Comparison of ENCODE assay signal across 12 cellular contexts in genomic region chr9:116239-117061, GRCh38. TPM values are rescaled to one million over a fixed set of nuclear protein-coding genes. Genes with fewer than 3 reads are reported as not detected.
DNase-seq lines count a peak whose midpoint lies in the region; ATAC-seq, FAIRE-seq and TF ChIP-seq lines count a peak whose summit lies in the region.
"Not testable (repeated sequence)": the region's sequence is repeated elsewhere in the genome, so short reads cannot be mapped to it uniquely, and the experiment has no call there.
"Had no signal": no experiment of that assay in that cellular context is flagged by ENCODE, and none has a peak within 500 bp of the region (broad histone marks: within the 10 kb centered on the region; RNA-seq: fewer than 3 reads in every experiment).

No MANE protein-coding gene starts in this region.

- peak; percentile 98 for FAIRE-seq in small intestine (lab: Jason Lieb, UNC)

- DNase-seq in ELF-1 (ENCODE audit: low read depth, low spot score) = peak; percentile 11
- DNase-seq in activated CD4-positive, alpha-beta memory T cell treated with anti-CD3 and anti-CD28 coated beads, Interleukin-2, amount 10 ng/mL, durations not matched to agents 7 days and 5 days; naive thymus-derived CD4-positive, alpha-beta T cell; small intestine: not testable (repeated sequence)
- DNase-seq in endothelial cell (ENCODE audit: low spot score) = peak; percentile 7

- not testable (repeated sequence) for H3K27ac Mint-ChIP-seq in T-helper 1 cell treated with Interleukin-12 subunit alpha and Interleukin-12 subunit beta and Interleukin-4 antibody, amounts not matched to agents 30 μg/mL and 1 μg/mL, for 36 hours; activated CD4-positive, alpha-beta memory T cell treated with anti-CD3 and anti-CD28 coated beads, Interleukin-2, amount 10 ng/mL, durations not matched to agents 7 days and 5 days; endothelial cell (ENCODE audit: unreplicated experiment)
- H3K27ac Mint-ChIP-seq in activated naive CD8-positive, alpha-beta T cell = peak overlapping the region; percentile 16
- H3K27ac Mint-ChIP-seq in naive thymus-derived CD4-positive, alpha-beta T cell = peak overlapping the region in 1 of 9 donors; percentile 62

- H3K9me3 Mint-ChIP-seq in T-helper 1 cell treated with Interleukin-12 subunit alpha and Interleukin-12 subunit beta and Interleukin-4 antibody, amounts not matched to agents 30 μg/mL and 1 μg/mL, for 36 hours; activated CD4-positive, alpha-beta memory T cell treated with anti-CD3 and anti-CD28 coated beads, Interleukin-2, amount 10 ng/mL, durations not matched to agents 7 days and 5 days; activated naive CD8-positive, alpha-beta T cell (ENCODE audit: low read depth); endothelial cell (ENCODE audit: unreplicated experiment); naive thymus-derived CD4-positive, alpha-beta T cell: not testable (repeated sequence)

- POLR2A ChIA-PET in activated CD4-positive, alpha-beta memory T cell treated with anti-CD3 and anti-CD28 coated beads, Interleukin-2, amount 10 ng/mL, durations not matched to agents 7 days and 5 days (lab: Charles Lee); naive thymus-derived CD4-positive, alpha-beta T cell (lab: Charles Lee): not testable (repeated sequence)

- H3K4me1 ChIP-seq in naive thymus-derived CD4-positive, alpha-beta T cell (ENCODE audit: control insufficient read depth in 2 of 2, insufficient read depth in 2 of 2, low read length in 2 of 2); small intestine (ENCODE audit: control insufficient read depth in 2 of 2, insufficient read depth in 1 of 2, low read depth in 1 of 2, low read length in 1 of 2): not testable (repeated sequence)

- not testable (repeated sequence) for H3K4me3 ChIP-seq in naive thymus-derived CD4-positive, alpha-beta T cell (ENCODE audit: low read length); small intestine (ENCODE audit: low read depth in 1 of 2, low read length in 2 of 2)

- H3K36me3 ChIP-seq in naive thymus-derived CD4-positive, alpha-beta T cell (ENCODE audit: control insufficient read depth in 2 of 3, insufficient read depth in 3 of 3, low read length in 3 of 3); small intestine (ENCODE audit: control insufficient read depth in 2 of 2, insufficient read depth in 2 of 2, low read length in 2 of 2): not testable (repeated sequence)

- peaks cover 51% of the 10 kb centered on the region for H3K27me3 Mint-ChIP-seq in T-helper 1 cell treated with Interleukin-12 subunit alpha and Interleukin-12 subunit beta and Interleukin-4 antibody, amounts not matched to agents 30 μg/mL and 1 μg/mL, for 36 hours (ENCODE audit: low read depth)
- H3K27me3 Mint-ChIP-seq in activated CD4-positive, alpha-beta memory T cell treated with anti-CD3 and anti-CD28 coated beads, Interleukin-2, amount 10 ng/mL, durations not matched to agents 7 days and 5 days = peaks cover 38% of the 10 kb centered on the region
- peaks cover 26% of the 10 kb centered on the region for H3K27me3 Mint-ChIP-seq in activated naive CD8-positive, alpha-beta T cell
- peaks cover 16% of the 10 kb centered on the region for H3K27me3 Mint-ChIP-seq in endothelial cell (ENCODE audit: unreplicated experiment)
- H3K27me3 Mint-ChIP-seq in naive thymus-derived CD4-positive, alpha-beta T cell = peaks cover 22 to 51% (median 39%) of the 10 kb centered on the region in 5 donors

- not testable (repeated sequence) for H3K9me3 ChIP-seq in naive thymus-derived CD4-positive, alpha-beta T cell (ENCODE audit: control insufficient read depth in 2 of 3, low read length in 3 of 3); small intestine (ENCODE audit: control insufficient read depth, low read depth)

- ATAC-seq in naive thymus-derived CD4-positive, alpha-beta T cell = not testable (repeated sequence)

- peaks cover 0 to 10% of the 10 kb centered on the region in 2 donors for H3K27me3 ChIP-seq in naive thymus-derived CD4-positive, alpha-beta T cell (ENCODE audit: control insufficient read depth in 2 of 2, insufficient read depth in 2 of 2, low read length in 2 of 2)
- peaks cover 0 to 31% of the 10 kb centered on the region in 2 donors for H3K27me3 ChIP-seq in small intestine (ENCODE audit: control insufficient read depth in 2 of 2, insufficient read depth in 2 of 2, low read length in 2 of 2)

- not testable (repeated sequence) for H3K36me3 Mint-ChIP-seq in T-helper 1 cell treated with Interleukin-12 subunit alpha and Interleukin-12 subunit beta and Interleukin-4 antibody, amounts not matched to agents 30 μg/mL and 1 μg/mL, for 36 hours (ENCODE audit: low read depth); activated CD4-positive, alpha-beta memory T cell treated with anti-CD3 and anti-CD28 coated beads, Interleukin-2, amount 10 ng/mL, durations not matched to agents 7 days and 5 days (ENCODE audit: low read depth); activated naive CD8-positive, alpha-beta T cell
- peaks cover 13% of the 10 kb centered on the region for H3K36me3 Mint-ChIP-seq in endothelial cell (ENCODE audit: low read depth, unreplicated experiment)
- H3K36me3 Mint-ChIP-seq in naive thymus-derived CD4-positive, alpha-beta T cell = peaks cover 0 to 12% (median 10%) of the 10 kb centered on the region in 5 donors

- peak overlapping the region; percentile 17 for H3K4me3 Mint-ChIP-seq in T-helper 1 cell treated with Interleukin-12 subunit alpha and Interleukin-12 subunit beta and Interleukin-4 antibody, amounts not matched to agents 30 μg/mL and 1 μg/mL, for 36 hours
- peak overlapping the region; percentile 21 for H3K4me3 Mint-ChIP-seq in activated CD4-positive, alpha-beta memory T cell treated with anti-CD3 and anti-CD28 coated beads, Interleukin-2, amount 10 ng/mL, durations not matched to agents 7 days and 5 days
- H3K4me3 Mint-ChIP-seq in activated naive CD8-positive, alpha-beta T cell = peak overlapping the region; percentile 64
- not testable (repeated sequence) for H3K4me3 Mint-ChIP-seq in endothelial cell (ENCODE audit: unreplicated experiment)
- H3K4me3 Mint-ChIP-seq in naive thymus-derived CD4-positive, alpha-beta T cell = peak overlapping the region; percentile 38 to 73 (median 56)

- intact Hi-C loops in naive thymus-derived CD4-positive, alpha-beta T cell (cut with micrococcal nuclease) = not testable (repeated sequence)

- CTCF ChIA-PET in activated CD4-positive, alpha-beta memory T cell treated with anti-CD3 and anti-CD28 coated beads, Interleukin-2, amount 10 ng/mL, durations not matched to agents 7 days and 5 days (lab: Charles Lee); naive thymus-derived CD4-positive, alpha-beta T cell (lab: Charles Lee): not testable (repeated sequence)

- H3K4me1 Mint-ChIP-seq in T-helper 1 cell treated with Interleukin-12 subunit alpha and Interleukin-12 subunit beta and Interleukin-4 antibody, amounts not matched to agents 30 μg/mL and 1 μg/mL, for 36 hours (ENCODE audit: low read depth) = peaks cover 18% of the 10 kb centered on the region
- H3K4me1 Mint-ChIP-seq in activated CD4-positive, alpha-beta memory T cell treated with anti-CD3 and anti-CD28 coated beads, Interleukin-2, amount 10 ng/mL, durations not matched to agents 7 days and 5 days = peaks cover 23% of the 10 kb centered on the region
- H3K4me1 Mint-ChIP-seq in activated naive CD8-positive, alpha-beta T cell (ENCODE audit: low read depth) = peaks cover 24% of the 10 kb centered on the region
- H3K4me1 Mint-ChIP-seq in endothelial cell (ENCODE audit: unreplicated experiment) = peaks cover 13% of the 10 kb centered on the region
- peaks cover 7 to 38% (median 19%) of the 10 kb centered on the region in 7 donors for H3K4me1 Mint-ChIP-seq in naive thymus-derived CD4-positive, alpha-beta T cell

- not testable (repeated sequence) for H3K27ac ChIP-seq in naive thymus-derived CD4-positive, alpha-beta T cell (ENCODE audit: low read depth, low read length); small intestine (ENCODE audit: low read depth in 1 of 2, low read length in 1 of 2)

- not testable (repeated sequence) for TF ChIP-seq CTCF in endothelial cell (IDR thresholded peaks at IDR 0.05; ENCODE audit: unreplicated experiment)

- WGBS in small intestine, 3 donors = 6 to 9% (median 9%) methylated on average over 30 to 40 of the region's 41 CpGs

RNA-seq across cellular contexts. Expression of gene FOXD4, which starts 1.8 kb away (rescaled TPM):
- total RNA-seq in activated CD4-positive, alpha-beta memory T cell treated with anti-CD3 and anti-CD28 coated beads, Interleukin-2, amount 10 ng/mL, durations not matched to agents 7 days and 5 days = under 1 TPM; 0.13 to 0.20 TPM
- total RNA-seq in endothelial cell (ENCODE audit: unreplicated experiment) = 0.49 TPM
- under 1 TPM in 3 of 5 experiments, not detected in 2; 0.22 to 0.38 (median 0.27) TPM for total RNA-seq in naive thymus-derived CD4-positive, alpha-beta T cell
- polyA plus RNA-seq in naive thymus-derived CD4-positive, alpha-beta T cell = under 1 TPM; 0.09 to 0.12 TPM
- under 1 TPM in 1 of 3 donors, not detected in 2; 0.39 TPM for polyA plus RNA-seq in small intestine
- total RNA-seq: activated CD4-positive, alpha-beta T cell treated with anti-CD3 and anti-CD28 coated beads, Interleukin-2, amount 10 ng/mL, durations not matched to agents 24 days and 14 days; activated naive CD4-positive, alpha-beta T cell treated with anti-CD3 and anti-CD28 coated beads, Interleukin-2, amount 50 U/mL, for 72 hours; activated T-helper 2 cell treated with anti-CD3 and anti-CD28 coated beads, Interferon-gamma antibody, Interleukin-2, Interleukin-4, amounts not matched to agents 10 μg/mL and 5 μg/mL and 100 μg/mL, durations not matched to agents 14 hours and 24 hours and 36 hours; G401; PC-9 had no signal
